ENCODE assay signal across 15 cellular contexts in the genomic region with DNA sequence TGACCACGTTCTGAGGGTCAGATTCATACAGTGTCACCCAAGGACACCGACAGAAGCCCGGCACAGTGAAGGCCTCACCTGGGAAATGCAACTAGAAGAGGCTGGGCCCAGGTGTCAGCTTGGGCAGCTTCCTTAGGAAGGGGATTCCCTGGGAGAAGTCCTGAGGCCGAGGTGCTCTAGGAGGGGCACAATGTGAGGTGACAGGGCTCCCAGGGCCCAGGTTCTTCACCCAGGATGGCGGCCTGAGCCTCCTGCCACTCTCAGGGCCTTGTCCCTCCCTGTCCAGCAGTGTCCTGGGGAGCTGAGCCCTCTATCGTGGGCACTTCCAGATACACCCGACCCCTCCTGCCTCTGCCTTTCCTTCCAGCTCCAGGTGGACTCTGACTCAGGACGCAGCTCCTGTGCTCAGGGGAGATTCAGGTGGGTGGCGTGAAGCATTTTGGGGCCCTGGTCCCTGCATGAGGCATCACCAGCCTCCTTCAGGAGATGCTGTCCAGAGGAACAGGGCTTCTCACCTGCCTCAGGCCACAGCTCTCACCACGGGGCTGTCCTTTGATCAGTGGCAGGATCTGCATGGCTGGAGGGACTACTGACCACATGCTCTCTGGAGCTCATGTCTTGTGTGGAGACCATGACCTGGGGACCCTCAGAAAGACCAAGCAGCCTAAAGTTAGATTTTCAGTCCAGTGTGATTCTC. TPM values are rescaled to one million over a fixed set of nuclear protein-coding genes. Genes with fewer than 3 reads are reported as not detected.
"Had no signal": no experiment of that assay in that cellular context is flagged by ENCODE, and none has a peak within 500 bp of the region (broad histone marks: within the 10 kb centered on the region; RNA-seq: fewer than 3 reads in every experiment).

No MANE protein-coding gene starts in this region.

- H3K27me3 Mint-ChIP-seq: activated T-cell treated with anti-CD3 and anti-CD28 coated beads, Interleukin-2, amount 50 U/mL, for 24 hours had no signal

- DNase-seq: activated CD4-positive, alpha-beta T cell treated with anti-CD3 and anti-CD28 coated beads, Interleukin-2, amount 10 ng/mL, durations not matched to agents 7 days and 5 days; activated CD4-positive, CD25-positive, alpha-beta regulatory T cell; activated gamma-delta T cell treated with Interleukin-2 at 50 U/mL for 16 hours; activated T-cell treated with anti-CD3 and anti-CD28 coated beads, Interleukin-2, amount 50 U/mL, for 24 hours; effector CD4-positive, alpha-beta T cell; heart right ventricle; left ventricle myocardium inferior; mesenchymal stem cell; T-helper 17 cell; uterus had no signal

- ATAC-seq: heart right ventricle, T-helper 17 cell had no signal

- H3K4me1 Mint-ChIP-seq: activated CD4-positive, alpha-beta T cell treated with anti-CD3 and anti-CD28 coated beads, Interleukin-2, amount 10 ng/mL, durations not matched to agents 7 days and 5 days; T-helper 17 cell had no signal

- H3K27ac Mint-ChIP-seq: activated CD4-positive, alpha-beta T cell treated with anti-CD3 and anti-CD28 coated beads, Interleukin-2, amount 10 ng/mL, durations not matched to agents 7 days and 5 days; activated T-cell treated with anti-CD3 and anti-CD28 coated beads, Interleukin-2, amount 50 U/mL, for 24 hours; T-helper 17 cell had no signal

- H3K9me3 Mint-ChIP-seq: activated CD4-positive, alpha-beta T cell treated with anti-CD3 and anti-CD28 coated beads, Interleukin-2, amount 10 ng/mL, durations not matched to agents 7 days and 5 days; activated T-cell treated with anti-CD3 and anti-CD28 coated beads, Interleukin-2, amount 50 U/mL, for 24 hours had no signal

- H3K4me3 Mint-ChIP-seq: activated CD4-positive, alpha-beta T cell treated with anti-CD3 and anti-CD28 coated beads, Interleukin-2, amount 10 ng/mL, durations not matched to agents 7 days and 5 days; activated T-cell treated with anti-CD3 and anti-CD28 coated beads, Interleukin-2, amount 50 U/mL, for 24 hours; T-helper 17 cell had no signal

RNA-seq across cellular contexts. Expression of a gene that starts 58.6 kb away (rescaled TPM):
- total RNA-seq: activated CD4-positive, alpha-beta T cell treated with anti-CD3 and anti-CD28 coated beads, Interleukin-2, amount 10 ng/mL, durations not matched to agents 7 days and 5 days; colonic mucosa; fibroblast of lung; frontal cortex; heart right ventricle; left ventricle myocardium inferior; renal cortical epithelial cell; skeletal muscle tissue; T-helper 17 cell; uterus had no signal
